In genomic region chr5:172979778-172980177, GRCh38 we compare ENCODE assay signal across 20 cellular contexts.
"Had no signal": no experiment of that assay in that cellular context is flagged by ENCODE, and none has a peak within 500 bp of the region (broad histone marks: within the 10 kb centered on the region; RNA-seq: fewer than 3 reads in every experiment).

No MANE protein-coding gene starts in this region.

- H3K4me3 Mint-ChIP-seq: activated CD8-positive, alpha-beta memory T cell treated with anti-CD3 and anti-CD28 coated beads, Interleukin-2, amount 10 ng/mL, durations not matched to agents 7 days and 5 days; activated naive CD8-positive, alpha-beta T cell treated with anti-CD3 and anti-CD28 coated beads for 36 hours; activated T-cell treated with anti-CD3 and anti-CD28 coated beads, Interleukin-2, amount 50 U/mL, for 72 hours; stimulated activated naive CD8-positive, alpha-beta T cell treated with anti-CD3 and anti-CD28 coated beads, Interleukin-15, Interleukin-2, amounts not matched to agents 100 ng/mL and 50 ng/mL, for 24 hours had no signal

- H3K9me3 ChIP-seq: colonic mucosa, heart left ventricle, testis had no signal

- H3K27me3 Mint-ChIP-seq: activated naive CD8-positive, alpha-beta T cell treated with anti-CD3 and anti-CD28 coated beads for 36 hours had no signal

- H3K36me3 ChIP-seq: cardiac muscle cell, colonic mucosa, heart left ventricle had no signal

- H3K27me3 ChIP-seq: colonic mucosa, heart left ventricle, testis had no signal

- H3K4me3 ChIP-seq: cardiac muscle cell, colonic mucosa, heart left ventricle, testis had no signal

- H3K36me3 Mint-ChIP-seq: activated naive CD8-positive, alpha-beta T cell treated with anti-CD3 and anti-CD28 coated beads for 36 hours had no signal

- DNase-seq: activated CD4-positive, alpha-beta T cell treated with anti-CD3 and anti-CD28 coated beads, Interleukin-2, amount 50 U/mL, for 48 hours; activated CD4-positive, CD25-positive, alpha-beta regulatory T cell treated with anti-CD3 and anti-CD28 coated beads, Interleukin-2, amount 50 U/mL, for 72 hours; activated CD8-positive, alpha-beta memory T cell treated with anti-CD3 and anti-CD28 coated beads, Interleukin-2, amount 10 ng/mL, durations not matched to agents 7 days and 5 days; activated gamma-delta T cell treated with Interleukin-2 at 50 U/mL for 16 hours; activated naive CD8-positive, alpha-beta T cell treated with anti-CD3 and anti-CD28 coated beads for 36 hours; activated T-cell treated with anti-CD3 and anti-CD28 coated beads, Interleukin-2, amount 50 U/mL, for 72 hours; anterior cingulate cortex; colonic mucosa; effector memory CD4-positive, alpha-beta T cell; erythroblast; foreskin melanocyte; heart left ventricle; stimulated activated CD4-positive, alpha-beta T cell treated with anti-CD3 and anti-CD28 coated beads, Interleukin-15, amount 100 ng/mL, for 24 hours; stimulated activated CD4-positive, alpha-beta T cell treated with anti-CD3 and anti-CD28 coated beads, Interleukin-4, amount 100 ng/mL, for 24 hours; testis had no signal

- FAIRE-seq: islet of Langerhans, urothelium cell line had no signal

- H3K9me3 Mint-ChIP-seq: activated naive CD8-positive, alpha-beta T cell treated with anti-CD3 and anti-CD28 coated beads for 36 hours; activated T-cell treated with anti-CD3 and anti-CD28 coated beads, Interleukin-2, amount 50 U/mL, for 72 hours; stimulated activated naive CD8-positive, alpha-beta T cell treated with anti-CD3 and anti-CD28 coated beads, Interleukin-15, Interleukin-2, amounts not matched to agents 100 ng/mL and 50 ng/mL, for 24 hours had no signal

- H3K27ac Mint-ChIP-seq: activated CD8-positive, alpha-beta memory T cell treated with anti-CD3 and anti-CD28 coated beads, Interleukin-2, amount 10 ng/mL, durations not matched to agents 7 days and 5 days; activated naive CD8-positive, alpha-beta T cell treated with anti-CD3 and anti-CD28 coated beads for 36 hours; activated T-cell treated with anti-CD3 and anti-CD28 coated beads, Interleukin-2, amount 50 U/mL, for 72 hours; stimulated activated naive CD8-positive, alpha-beta T cell treated with anti-CD3 and anti-CD28 coated beads, Interleukin-15, Interleukin-2, amounts not matched to agents 100 ng/mL and 50 ng/mL, for 24 hours had no signal

- ATAC-seq: activated CD8-positive, alpha-beta memory T cell treated with anti-CD3 and anti-CD28 coated beads, Interleukin-2, amount 10 ng/mL, durations not matched to agents 7 days and 5 days; activated T-cell treated with anti-CD3 and anti-CD28 coated beads, Interleukin-2, amount 50 U/mL, for 72 hours; heart left ventricle; left lobe of liver had no signal

- H3K4me1 ChIP-seq: colonic mucosa had no signal

- H3K27ac ChIP-seq: cardiac muscle cell, colonic mucosa, heart left ventricle, testis had no signal
